In genomic region chr5:132832612-132833011, GRCh38 we compare ENCODE assay signal across 16 cellular contexts. TPM values are rescaled to one million over a fixed set of nuclear protein-coding genes. Genes with fewer than 3 reads are reported as not detected.
DNase-seq lines count a peak whose midpoint lies in the region; ATAC-seq and TF ChIP-seq lines count a peak whose summit lies in the region.
"Had no signal": no experiment of that assay in that cellular context is flagged by ENCODE, and none has a peak within 500 bp of the region (broad histone marks: within the 10 kb centered on the region; RNA-seq: fewer than 3 reads in every experiment).

No MANE protein-coding gene starts in this region.

- no peak overlapping the region for H3K27ac Mint-ChIP-seq in CD8-positive, alpha-beta T cell

- no peaks in the 10 kb centered on the region for H3K9me3 ChIP-seq in CD8-positive, alpha-beta T cell (ENCODE audit: low read length)
- H3K9me3 ChIP-seq in osteoblast (ENCODE audit: low read depth, low read length) = no peaks in the 10 kb centered on the region

- no peaks in the 10 kb centered on the region for H3K36me3 Mint-ChIP-seq in CD8-positive, alpha-beta T cell

- H3K27me3 ChIP-seq in CD8-positive, alpha-beta T cell (ENCODE audit: insufficient read depth, low read length) = peaks cover 6% of the 10 kb centered on the region
- no peaks in the 10 kb centered on the region for H3K27me3 ChIP-seq in osteoblast (ENCODE audit: insufficient read depth, low read length)

- H3K27ac ChIP-seq in CD8-positive, alpha-beta T cell (ENCODE audit: low read depth, low read length) = no peak overlapping the region
- H3K27ac ChIP-seq in VCaP (peak overlapping the region; percentile 93; the same call in 1 of the 2 replicates), osteoblast (ENCODE audit: low read depth, low read length) (no peak overlapping the region)
- H3K27ac ChIP-seq: SK-N-MC had no signal

- H3K4me2 ChIP-seq in osteoblast (ENCODE audit: insufficient read depth, low read length) = no peak overlapping the region

- TF ChIP-seq CTCF in CD8-positive, alpha-beta T cell (IDR thresholded peaks at IDR 0.05) = no peak
- no peak for TF ChIP-seq CTCF in VCaP (conservative IDR thresholded peaks at IDR 0.05)
- no peak for TF ChIP-seq CTCF in osteoblast (IDR thresholded peaks at IDR 0.05; ENCODE audit: extremely low read depth, low read depth, low read length)

- H3K4me1 ChIP-seq in CD8-positive, alpha-beta T cell (ENCODE audit: insufficient read depth, low read length) = peaks cover 7% of the 10 kb centered on the region
- peaks cover 6% of the 10 kb centered on the region for H3K4me1 ChIP-seq in osteoblast (ENCODE audit: insufficient read depth, low read length)

- intact Hi-C loops in CD8-positive, alpha-beta T cell (cut with DNase I, micrococcal nuclease) = loop anchor here in 1 of 2 experiments (5.0 kb wide), 1 partner anchor 35 kb away; the partner anchor contains the start of genes GDF9 and UQCRQ

- POLR2A ChIA-PET in CD8-positive, alpha-beta T cell (lab: Charles Lee) = no interaction called here

- H3K4me3 Mint-ChIP-seq in CD8-positive, alpha-beta T cell = peak overlapping the region; percentile 44

- peaks cover 14% of the 10 kb centered on the region for H3K79me2 ChIP-seq in osteoblast (ENCODE audit: insufficient read depth, low read length)

- peaks cover 27% of the 10 kb centered on the region for H3K27me3 Mint-ChIP-seq in CD8-positive, alpha-beta T cell (ENCODE audit: low read depth)

- H2AFZ ChIP-seq in osteoblast (ENCODE audit: low read length) = no peak overlapping the region

- H4K20me1 ChIP-seq in osteoblast (ENCODE audit: insufficient read depth, low read length) = peaks cover 11% of the 10 kb centered on the region

- in situ Hi-C loops in KBM-7 (cut with MboI; ENCODE audit: low pct_unique_long_range_greater_than_20kb, low sequenced_read_pairs) = no loop called here

- no peak for DNase-seq in CD8-positive, alpha-beta T cell
- peak; percentile 1 for DNase-seq in mesenteric fat pad (ENCODE audit: low spot score)
- DNase-seq in osteoblast (ENCODE audit: insufficient read length, low spot score, missing footprints) = peak; percentile 56
- no peak for DNase-seq in H4 (ENCODE audit: low spot score)
- no peak for DNase-seq in KBM-7
- DNase-seq: DND-41, MM.1S, NCI-H1105 treated with DMSO at 0.1 percent for 48 hours, NCI-H187, NCI-H226, NCI-H526 treated with DMSO at 0.1 percent for 48 hours, Right ventricle myocardium superior had no signal

- peaks cover 3% of the 10 kb centered on the region for H3K4me1 Mint-ChIP-seq in CD8-positive, alpha-beta T cell (ENCODE audit: low read depth)

- H3K36me3 ChIP-seq in CD8-positive, alpha-beta T cell (ENCODE audit: insufficient read depth, low read length) = no peaks in the 10 kb centered on the region
- no peaks in the 10 kb centered on the region for H3K36me3 ChIP-seq in osteoblast (ENCODE audit: insufficient read depth, low read length)

- no peak overlapping the region for H3K4me3 ChIP-seq in CD8-positive, alpha-beta T cell (ENCODE audit: low read depth, low read length)
- H3K4me3 ChIP-seq in osteoblast (ENCODE audit: insufficient read depth, low read length) = no peak overlapping the region
- H3K4me3 ChIP-seq: SK-N-MC had no signal

- no peak for ATAC-seq in CD8-positive, alpha-beta T cell
- no peak for ATAC-seq in GM21619 (IDR thresholded peaks at IDR 0.05; ENCODE audit: unreplicated experiment)
- ATAC-seq: HepG2 had no signal

- no peaks in the 10 kb centered on the region for H3K9me3 Mint-ChIP-seq in CD8-positive, alpha-beta T cell

- CTCF ChIA-PET in CD8-positive, alpha-beta T cell (lab: Charles Lee) = interaction anchor here (1.3 to 4.0 kb wide), 2 partner anchors 12 kb away, joined by 3 to 19 read pairs; no protein-coding TSS in a partner anchor

RNA-seq across cellular contexts. Expression of gene SHROOM1, which starts 2.2 kb away (rescaled TPM):
- total RNA-seq in CD8-positive, alpha-beta T cell = under 1 TPM in 1 of 2 experiments, not detected in 1; 0.38 TPM
- total RNA-seq in mesenteric fat pad = 10.6 TPM
- 4.7 and 6.2 TPM in 2 replicates for total RNA-seq in osteoblast
- total RNA-seq in H4 (2014; rRNA removed; shearing (Covaris generic)) = 0.91 and 9.0 TPM in 2 replicates

RNA-seq across cellular contexts. Expression of gene SOWAHA, which starts 19.5 kb away (rescaled TPM):
- not detected for total RNA-seq in CD8-positive, alpha-beta T cell
- total RNA-seq in mesenteric fat pad (not detected), osteoblast (under 0.01 and 0.29 TPM in 2 replicates)
- total RNA-seq in H4 (2014; rRNA removed; shearing (Covaris generic)) = 0.08 TPM in 1 of 2 replicates, not detected in the other

RNA-seq across cellular contexts. Expression of gene GDF9, which starts 33.7 kb away (rescaled TPM):
- under 1 TPM; 0.43 to 0.72 TPM for total RNA-seq in CD8-positive, alpha-beta T cell
- total RNA-seq in mesenteric fat pad (not detected), osteoblast (0.29 and 0.36 TPM in 2 replicates)
- 0.04 and 0.19 TPM in 2 replicates for total RNA-seq in H4 (2014; rRNA removed; shearing (Covaris generic))

RNA-seq across cellular contexts. Expression of gene UQCRQ, which starts 33.8 kb away (rescaled TPM):
- 100 to 1,000 TPM; 124 to 128 TPM for total RNA-seq in CD8-positive, alpha-beta T cell
- total RNA-seq in mesenteric fat pad (391 TPM), osteoblast (76.0 and 94.6 TPM in 2 replicates)
- total RNA-seq in H4 (2014; rRNA removed; shearing (Covaris generic)) = 534 and 752 TPM in 2 replicates

RNA-seq across cellular contexts. Expression of gene LEAP2, which starts 40.9 kb away (rescaled TPM):
- total RNA-seq in CD8-positive, alpha-beta T cell = under 1 TPM; 0.14 to 0.27 TPM
- total RNA-seq in mesenteric fat pad = 1.2 TPM
- under 0.01 and 0.29 TPM in 2 replicates for total RNA-seq in osteoblast
- total RNA-seq in H4 (2014; rRNA removed; shearing (Covaris generic)) = 0.08 and 0.25 TPM in 2 replicates

Comparison
In these comparisons a context has a peak if more than half of its experiments do, and no peak if none do; other contexts are left out.
1. DNase-seq: peak in mesenteric fat pad (single experiment) and osteoblast (single experiment); none in CD8-positive, alpha-beta T cell (0 of 7), H4 (single experiment) and KBM-7 (single experiment).